In genomic region chr19:47564081-47564480, GRCh38 we compare ENCODE assay signal across 1 cellular context.
TF ChIP-seq lines count a peak whose summit lies in the region.

No MANE protein-coding gene starts in this region.

TF ChIP-seq in HepG2, 621 proteins besides CTCF, POLR2A, EP300 and RAD21 (continues in another document):
- peak; percentile 21; the same call in 1 of the 2 replicates for TF ChIP-seq SOX5 (CRISPR knock-in tag; IDR thresholded peaks at IDR 0.05; ENCODE audit: borderline replicate concordance)
- TF ChIP-seq RFX1 (IDR thresholded peaks at IDR 0.05) = no peak
- no peak for TF ChIP-seq ZNF784 (CRISPR knock-in tag; IDR thresholded peaks at IDR 0.05; ENCODE audit: borderline replicate concordance)
- TF ChIP-seq ZNF431 (CRISPR knock-in tag; IDR thresholded peaks at IDR 0.05; ENCODE audit: borderline replicate concordance, low read depth) = no peak
- TF ChIP-seq SMAD3 (CRISPR knock-in tag; IDR thresholded peaks at IDR 0.05) = no peak
- TF ChIP-seq RXRB (CRISPR knock-in tag; IDR thresholded peaks at IDR 0.05; ENCODE audit: borderline replicate concordance) = 0 out of 2 replicates have a peak, but pooled peaks have one; percentile 16
- no peak for TF ChIP-seq GABPA (IDR thresholded peaks at IDR 0.05; ENCODE audit: low read depth, low read length)
- TF ChIP-seq GABPA (CRISPR knock-in tag; IDR thresholded peaks at IDR 0.05; ENCODE audit: low read depth) = no peak
- no peak for TF ChIP-seq ZNF460 (CRISPR knock-in tag; IDR thresholded peaks at IDR 0.05; ENCODE audit: borderline replicate concordance)
- peak; percentile 76 for TF ChIP-seq RARA (CRISPR knock-in tag; IDR thresholded peaks at IDR 0.05)
- no peak for TF ChIP-seq KLF6 (CRISPR knock-in tag; IDR thresholded peaks at IDR 0.05)
- TF ChIP-seq DNMT3B (CRISPR knock-in tag; conservative IDR thresholded peaks at IDR 0.05) = no peak
- TF ChIP-seq ERF (CRISPR knock-in tag; IDR thresholded peaks at IDR 0.05) = 0 out of 2 replicates have a peak, but pooled peaks have one; percentile 39
- peak; percentile 43; the same call in 1 of the 2 replicates for TF ChIP-seq HHEX (CRISPR knock-in tag; IDR thresholded peaks at IDR 0.05)
- TF ChIP-seq, protein P1, sequence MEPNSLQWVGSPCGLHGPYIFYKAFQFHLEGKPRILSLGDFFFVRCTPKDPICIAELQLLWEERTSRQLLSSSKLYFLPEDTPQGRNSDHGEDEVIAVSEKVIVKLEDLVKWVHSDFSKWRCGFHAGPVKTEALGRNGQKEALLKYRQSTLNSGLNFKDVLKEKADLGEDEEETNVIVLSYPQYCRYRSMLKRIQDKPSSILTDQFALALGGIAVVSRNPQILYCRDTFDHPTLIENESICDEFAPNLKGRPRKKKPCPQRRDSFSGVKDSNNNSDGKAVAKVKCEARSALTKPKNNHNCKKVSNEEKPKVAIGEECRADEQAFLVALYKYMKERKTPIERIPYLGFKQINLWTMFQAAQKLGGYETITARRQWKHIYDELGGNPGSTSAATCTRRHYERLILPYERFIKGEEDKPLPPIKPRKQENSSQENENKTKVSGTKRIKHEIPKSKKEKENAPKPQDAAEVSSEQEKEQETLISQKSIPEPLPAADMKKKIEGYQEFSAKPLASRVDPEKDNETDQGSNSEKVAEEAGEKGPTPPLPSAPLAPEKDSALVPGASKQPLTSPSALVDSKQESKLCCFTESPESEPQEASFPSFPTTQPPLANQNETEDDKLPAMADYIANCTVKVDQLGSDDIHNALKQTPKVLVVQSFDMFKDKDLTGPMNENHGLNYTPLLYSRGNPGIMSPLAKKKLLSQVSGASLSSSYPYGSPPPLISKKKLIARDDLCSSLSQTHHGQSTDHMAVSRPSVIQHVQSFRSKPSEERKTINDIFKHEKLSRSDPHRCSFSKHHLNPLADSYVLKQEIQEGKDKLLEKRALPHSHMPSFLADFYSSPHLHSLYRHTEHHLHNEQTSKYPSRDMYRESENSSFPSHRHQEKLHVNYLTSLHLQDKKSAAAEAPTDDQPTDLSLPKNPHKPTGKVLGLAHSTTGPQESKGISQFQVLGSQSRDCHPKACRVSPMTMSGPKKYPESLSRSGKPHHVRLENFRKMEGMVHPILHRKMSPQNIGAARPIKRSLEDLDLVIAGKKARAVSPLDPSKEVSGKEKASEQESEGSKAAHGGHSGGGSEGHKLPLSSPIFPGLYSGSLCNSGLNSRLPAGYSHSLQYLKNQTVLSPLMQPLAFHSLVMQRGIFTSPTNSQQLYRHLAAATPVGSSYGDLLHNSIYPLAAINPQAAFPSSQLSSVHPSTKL (CRISPR knock-in tag; IDR thresholded peaks at IDR 0.05) = peak; percentile 79
- TF ChIP-seq, protein P2, sequence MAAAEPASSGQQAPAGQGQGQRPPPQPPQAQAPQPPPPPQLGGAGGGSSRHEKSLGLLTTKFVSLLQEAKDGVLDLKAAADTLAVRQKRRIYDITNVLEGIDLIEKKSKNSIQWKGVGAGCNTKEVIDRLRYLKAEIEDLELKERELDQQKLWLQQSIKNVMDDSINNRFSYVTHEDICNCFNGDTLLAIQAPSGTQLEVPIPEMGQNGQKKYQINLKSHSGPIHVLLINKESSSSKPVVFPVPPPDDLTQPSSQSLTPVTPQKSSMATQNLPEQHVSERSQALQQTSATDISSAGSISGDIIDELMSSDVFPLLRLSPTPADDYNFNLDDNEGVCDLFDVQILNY (CRISPR knock-in tag; conservative IDR thresholded peaks at IDR 0.05) = no peak
- TF ChIP-seq FOXJ3 (CRISPR knock-in tag; IDR thresholded peaks at IDR 0.05; ENCODE audit: borderline replicate concordance) = no peak
- TF ChIP-seq FOXP1 (IDR thresholded peaks at IDR 0.05) = no peak
- TF ChIP-seq FOXP1 (CRISPR knock-in tag; IDR thresholded peaks at IDR 0.05) = 0 out of 2 replicates have a peak, but pooled peaks have one; percentile 42
- TF ChIP-seq SIX1 (CRISPR knock-in tag; IDR thresholded peaks at IDR 0.05; ENCODE audit: borderline replicate concordance) = peak; percentile 88; the same call in 1 of the 2 replicates
- peak; percentile 38 for TF ChIP-seq FOXP4 (CRISPR knock-in tag; IDR thresholded peaks at IDR 0.05)
- no peak for TF ChIP-seq NPAS2 (CRISPR knock-in tag; IDR thresholded peaks at IDR 0.05; ENCODE audit: borderline replicate concordance)
- TF ChIP-seq, protein P3, sequence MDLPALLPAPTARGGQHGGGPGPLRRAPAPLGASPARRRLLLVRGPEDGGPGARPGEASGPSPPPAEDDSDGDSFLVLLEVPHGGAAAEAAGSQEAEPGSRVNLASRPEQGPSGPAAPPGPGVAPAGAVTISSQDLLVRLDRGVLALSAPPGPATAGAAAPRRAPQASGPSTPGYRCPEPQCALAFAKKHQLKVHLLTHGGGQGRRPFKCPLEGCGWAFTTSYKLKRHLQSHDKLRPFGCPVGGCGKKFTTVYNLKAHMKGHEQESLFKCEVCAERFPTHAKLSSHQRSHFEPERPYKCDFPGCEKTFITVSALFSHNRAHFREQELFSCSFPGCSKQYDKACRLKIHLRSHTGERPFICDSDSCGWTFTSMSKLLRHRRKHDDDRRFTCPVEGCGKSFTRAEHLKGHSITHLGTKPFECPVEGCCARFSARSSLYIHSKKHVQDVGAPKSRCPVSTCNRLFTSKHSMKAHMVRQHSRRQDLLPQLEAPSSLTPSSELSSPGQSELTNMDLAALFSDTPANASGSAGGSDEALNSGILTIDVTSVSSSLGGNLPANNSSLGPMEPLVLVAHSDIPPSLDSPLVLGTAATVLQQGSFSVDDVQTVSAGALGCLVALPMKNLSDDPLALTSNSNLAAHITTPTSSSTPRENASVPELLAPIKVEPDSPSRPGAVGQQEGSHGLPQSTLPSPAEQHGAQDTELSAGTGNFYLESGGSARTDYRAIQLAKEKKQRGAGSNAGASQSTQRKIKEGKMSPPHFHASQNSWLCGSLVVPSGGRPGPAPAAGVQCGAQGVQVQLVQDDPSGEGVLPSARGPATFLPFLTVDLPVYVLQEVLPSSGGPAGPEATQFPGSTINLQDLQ (CRISPR knock-in tag; IDR thresholded peaks at IDR 0.05) = no peak
- peak; percentile 80 for TF ChIP-seq GATAD2A (CRISPR knock-in tag; IDR thresholded peaks at IDR 0.05)
- TF ChIP-seq ZSCAN9 (CRISPR knock-in tag; IDR thresholded peaks at IDR 0.05; ENCODE audit: borderline replicate concordance) = no peak
- no peak for TF ChIP-seq KDM1A (CRISPR knock-in tag; IDR thresholded peaks at IDR 0.05)
- peak; percentile 8 for TF ChIP-seq TEAD3 (CRISPR knock-in tag; optimal IDR thresholded peaks at IDR 0.05; ENCODE audit: borderline replicate concordance)
- TF ChIP-seq, protein P4, sequence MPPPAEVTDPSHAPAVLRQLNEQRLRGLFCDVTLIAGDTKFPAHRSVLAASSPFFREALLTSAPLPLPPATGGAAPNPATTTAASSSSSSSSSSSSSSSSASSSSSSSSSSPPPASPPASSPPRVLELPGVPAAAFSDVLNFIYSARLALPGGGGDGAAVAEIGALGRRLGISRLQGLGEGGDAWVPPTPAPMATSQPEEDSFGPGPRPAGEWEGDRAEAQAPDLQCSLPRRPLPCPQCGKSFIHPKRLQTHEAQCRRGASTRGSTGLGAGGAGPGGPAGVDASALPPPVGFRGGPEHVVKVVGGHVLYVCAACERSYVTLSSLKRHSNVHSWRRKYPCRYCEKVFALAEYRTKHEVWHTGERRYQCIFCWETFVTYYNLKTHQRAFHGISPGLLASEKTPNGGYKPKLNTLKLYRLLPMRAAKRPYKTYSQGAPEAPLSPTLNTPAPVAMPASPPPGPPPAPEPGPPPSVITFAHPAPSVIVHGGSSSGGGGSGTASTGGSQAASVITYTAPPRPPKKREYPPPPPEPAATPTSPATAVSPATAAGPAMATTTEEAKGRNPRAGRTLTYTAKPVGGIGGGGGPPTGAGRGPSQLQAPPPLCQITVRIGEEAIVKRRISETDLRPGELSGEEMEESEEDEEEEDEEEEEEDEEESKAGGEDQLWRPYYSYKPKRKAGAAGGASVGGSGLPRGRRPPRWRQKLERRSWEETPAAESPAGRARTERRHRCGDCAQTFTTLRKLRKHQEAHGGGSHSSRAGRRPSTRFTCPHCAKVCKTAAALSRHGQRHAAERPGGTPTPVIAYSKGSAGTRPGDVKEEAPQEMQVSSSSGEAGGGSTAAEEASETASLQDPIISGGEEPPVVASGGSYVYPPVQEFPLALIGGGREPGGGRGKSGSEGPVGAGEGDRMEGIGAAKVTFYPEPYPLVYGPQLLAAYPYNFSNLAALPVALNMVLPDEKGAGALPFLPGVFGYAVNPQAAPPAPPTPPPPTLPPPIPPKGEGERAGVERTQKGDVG (CRISPR knock-in tag; IDR thresholded peaks at IDR 0.05; ENCODE audit: borderline replicate concordance) = no peak
- TF ChIP-seq SP1 (IDR thresholded peaks at IDR 0.05) = no peak
- no peak for TF ChIP-seq SP1 (CRISPR knock-in tag; IDR thresholded peaks at IDR 0.05)
- TF ChIP-seq FOXA1 (IDR thresholded peaks at IDR 0.05) = no peak
- peak; percentile 40 for TF ChIP-seq FOXA1 (CRISPR knock-in tag; IDR thresholded peaks at IDR 0.05)
- peak; percentile 58; the same call in 1 of the 2 replicates for TF ChIP-seq ELF3 (CRISPR knock-in tag; IDR thresholded peaks at IDR 0.05)
- TF ChIP-seq, protein P5, sequence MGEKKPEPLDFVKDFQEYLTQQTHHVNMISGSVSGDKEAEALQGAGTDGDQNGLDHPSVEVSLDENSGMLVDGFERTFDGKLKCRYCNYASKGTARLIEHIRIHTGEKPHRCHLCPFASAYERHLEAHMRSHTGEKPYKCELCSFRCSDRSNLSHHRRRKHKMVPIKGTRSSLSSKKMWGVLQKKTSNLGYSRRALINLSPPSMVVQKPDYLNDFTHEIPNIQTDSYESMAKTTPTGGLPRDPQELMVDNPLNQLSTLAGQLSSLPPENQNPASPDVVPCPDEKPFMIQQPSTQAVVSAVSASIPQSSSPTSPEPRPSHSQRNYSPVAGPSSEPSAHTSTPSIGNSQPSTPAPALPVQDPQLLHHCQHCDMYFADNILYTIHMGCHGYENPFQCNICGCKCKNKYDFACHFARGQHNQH (CRISPR knock-in tag; IDR thresholded peaks at IDR 0.05) = no peak
- TF ChIP-seq ZNF891 (CRISPR knock-in tag; IDR thresholded peaks at IDR 0.05) = no peak
- peak; percentile 77 for TF ChIP-seq HNF4G (IDR thresholded peaks at IDR 0.05; ENCODE audit: borderline replicate concordance, low read depth, low read length)
- peak; percentile 56; the same call in 1 of the 2 replicates for TF ChIP-seq HNF4G (CRISPR knock-in tag; IDR thresholded peaks at IDR 0.05; ENCODE audit: borderline replicate concordance, low read depth)
- no peak for TF ChIP-seq POGZ (CRISPR knock-in tag; IDR thresholded peaks at IDR 0.05)
- no peak for TF ChIP-seq ZC3H4 (CRISPR knock-in tag; IDR thresholded peaks at IDR 0.05; ENCODE audit: borderline replicate concordance)
- no peak for TF ChIP-seq TAF1 (CRISPR knock-in tag; IDR thresholded peaks at IDR 0.05)
- TF ChIP-seq HMG20A (CRISPR knock-in tag; IDR thresholded peaks at IDR 0.05; ENCODE audit: borderline replicate concordance) = peak; percentile 26; the same call in 1 of the 2 replicates
